Comparison of ENCODE assay signal across 9 cellular contexts in the genomic region with DNA sequence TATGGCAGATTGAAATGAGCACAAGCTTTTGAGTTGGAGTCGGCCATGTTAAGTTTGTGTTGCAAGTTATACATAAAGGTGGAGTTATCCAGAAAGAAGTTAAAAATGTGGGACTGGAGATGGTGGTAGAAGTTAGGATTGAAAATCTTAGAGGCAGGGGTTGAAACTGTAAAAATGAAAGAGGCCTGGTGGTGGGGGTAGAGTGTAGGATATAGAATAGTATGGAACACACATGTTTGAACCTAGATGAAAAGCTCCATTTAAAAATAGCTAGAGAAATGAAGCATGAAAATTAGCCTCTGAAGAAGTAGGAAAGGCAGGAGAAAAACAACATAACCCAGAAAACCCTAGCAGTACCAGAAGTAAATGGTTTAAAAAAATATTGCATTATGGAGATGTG.
DNase-seq lines count a peak whose midpoint lies in the region; TF ChIP-seq lines count a peak whose summit lies in the region.
"Had no signal": no experiment of that assay in that cellular context is flagged by ENCODE, and none has a peak within 500 bp of the region (broad histone marks: within the 10 kb centered on the region; RNA-seq: fewer than 3 reads in every experiment).

No MANE protein-coding gene starts in this region.

- H3F3A ChIP-seq in Loucy (ENCODE audit: low read depth), result peaks cover 5% of the 10 kb centered on the region; the same call in 1 of the 2 replicates

- TF ChIP-seq CTCF in GM12865 (IDR thresholded peaks at IDR 0.05; ENCODE audit: insufficient read depth, low read depth, low read length, missing control alignments) (peak; percentile 21), Loucy (conservative IDR thresholded peaks at IDR 0.05; ENCODE audit: low read length) (peak; percentile 81), cardiac fibroblast (IDR thresholded peaks at IDR 0.05; ENCODE audit: low read depth, low read length) (no peak), osteoblast (IDR thresholded peaks at IDR 0.05; ENCODE audit: extremely low read depth, low read depth, low read length) (peak; percentile 38)

- no peak overlapping the region for H3K9ac ChIP-seq in Loucy (ENCODE audit: low read depth, low read length, poor library complexity, severe bottlenecking)

- H2AFZ ChIP-seq in Loucy (ENCODE audit: low read length), result peak overlapping the region; percentile 44; the same call in 1 of the 2 replicates
- H2AFZ ChIP-seq in osteoblast (ENCODE audit: low read length), result no peak overlapping the region

- peak; percentile 13 for DNase-seq in GM12865 (ENCODE audit: low read depth)
- DNase-seq in cardiac fibroblast (ENCODE audit: low read depth in 2 of 2), result peak; percentile 5 to 38
- no peak for DNase-seq in osteoblast (ENCODE audit: insufficient read length, low spot score, missing footprints)
- DNase-seq in NCI-H1694 (lab: John Stamatoyannopoulos, UW), result no peak
- DNase-seq in NCI-H748 treated with DMSO at 0.1 percent for 48 hours (lab: John Stamatoyannopoulos, UW), result no peak
- DNase-seq in NCI-H2196 (lab: John Stamatoyannopoulos, UW; ENCODE audit: unreplicated experiment), result no peak
- DNase-seq: hypothalamus had no signal

- no peaks in the 10 kb centered on the region for H3K79me2 ChIP-seq in Loucy (ENCODE audit: insufficient read depth, low read length)
- no peaks in the 10 kb centered on the region for H3K79me2 ChIP-seq in osteoblast (ENCODE audit: insufficient read depth, low read length)

- H3K27me3 ChIP-seq in Loucy (ENCODE audit: insufficient read depth, low read length, poor library complexity, severe bottlenecking), result no peaks in the 10 kb centered on the region
- H3K27me3 ChIP-seq in osteoblast (ENCODE audit: insufficient read depth, low read length), result peaks cover 3% of the 10 kb centered on the region

- H3K36me3 ChIP-seq in Loucy (ENCODE audit: insufficient read depth, low read length) (no peaks in the 10 kb centered on the region), osteoblast (ENCODE audit: insufficient read depth, low read length) (no peaks in the 10 kb centered on the region)

- H3K4me3 ChIP-seq in GM12865 (ENCODE audit: low read depth, low read length) (no peak overlapping the region), Loucy (ENCODE audit: low read length, poor library complexity, severe bottlenecking) (no peak overlapping the region), cardiac fibroblast (replicated peaks in 1 of 2; ENCODE audit: low read depth in 2 of 2, low read length in 2 of 2) (no peak overlapping the region), osteoblast (ENCODE audit: insufficient read depth, low read length) (no peak overlapping the region)

- H4K20me1 ChIP-seq in Loucy (ENCODE audit: insufficient read depth, low read length, poor library complexity, severe bottlenecking), result no peaks in the 10 kb centered on the region
- no peaks in the 10 kb centered on the region for H4K20me1 ChIP-seq in osteoblast (ENCODE audit: insufficient read depth, low read length)

- H3K9me2 ChIP-seq in Loucy (replicated peaks; ENCODE audit: low read depth, low read length), result no peaks in the 10 kb centered on the region

- H3K4me2 ChIP-seq in Loucy (ENCODE audit: low read depth, low read length, poor library complexity, severe bottlenecking), result no peak overlapping the region
- H3K4me2 ChIP-seq in osteoblast (ENCODE audit: insufficient read depth, low read length), result no peak overlapping the region

- no peaks in the 10 kb centered on the region; the same call in 1 of the 2 replicates for H3K9me3 ChIP-seq in Loucy (ENCODE audit: insufficient read depth, low read depth, low read length)
- no peaks in the 10 kb centered on the region for H3K9me3 ChIP-seq in osteoblast (ENCODE audit: low read depth, low read length)

- peaks cover 13% of the 10 kb centered on the region for H3K4me1 ChIP-seq in Loucy (ENCODE audit: insufficient read depth, low read length, poor library complexity, severe bottlenecking)
- H3K4me1 ChIP-seq in osteoblast (ENCODE audit: insufficient read depth, low read length), result no peaks in the 10 kb centered on the region

- H3K27ac ChIP-seq in osteoblast (ENCODE audit: low read depth, low read length), result no peak overlapping the region
- H3K27ac ChIP-seq: HL-60 had no signal

Comparison
In these comparisons a context has a peak if more than half of its experiments do, and no peak if none do; other contexts are left out.
1. DNase-seq: peak in GM12865 (single experiment) and cardiac fibroblast (2 of 2); none in osteoblast (single experiment), NCI-H1694 (single experiment), NCI-H748 treated with DMSO at 0.1 percent for 48 hours (single experiment) and NCI-H2196 (single experiment).